ENCODE assay signal across 31 cellular contexts in the genomic region with DNA sequence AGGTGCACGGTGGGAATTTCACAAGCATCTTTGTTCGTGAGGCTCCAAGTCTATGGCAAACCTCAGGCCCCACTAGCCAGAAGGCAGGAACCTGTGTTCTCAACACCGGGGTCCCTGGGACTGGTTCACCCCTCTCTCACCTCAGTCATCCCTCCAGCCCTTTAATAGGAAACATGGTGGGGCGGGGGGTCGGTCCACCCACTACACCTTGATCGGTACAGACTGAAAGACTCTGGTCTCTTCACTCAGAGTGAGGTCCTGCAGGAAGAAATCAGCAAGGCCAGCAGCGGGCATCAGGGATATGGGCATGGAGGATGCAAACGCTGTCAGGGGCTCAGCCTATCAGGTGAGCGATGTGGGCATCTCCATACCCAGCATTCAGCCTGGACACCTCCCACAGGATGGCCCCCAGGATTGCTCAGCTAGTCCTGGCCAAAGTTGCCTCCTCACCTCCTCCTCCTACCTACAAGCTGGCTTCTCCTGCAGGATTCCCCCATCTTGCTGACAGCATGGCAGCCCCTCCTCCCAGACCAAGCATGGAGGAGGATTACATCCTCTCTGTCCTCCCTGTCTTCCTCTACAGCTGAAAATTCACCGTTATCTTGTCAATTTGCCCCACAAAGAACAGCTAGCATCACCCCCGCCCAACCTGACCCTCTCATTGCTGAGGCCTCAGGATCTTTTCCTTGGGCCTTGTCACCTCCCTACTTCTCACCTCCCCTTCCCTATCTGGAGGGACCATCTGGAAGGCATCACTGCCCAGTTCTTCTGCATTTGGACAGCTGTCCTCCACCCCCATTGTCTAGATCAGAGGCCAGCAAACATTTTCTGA. TPM values are rescaled to one million over a fixed set of nuclear protein-coding genes. Genes with fewer than 3 reads are reported as not detected.
"Had no signal": no experiment of that assay in that cellular context is flagged by ENCODE, and none has a peak within 500 bp of the region (broad histone marks: within the 10 kb centered on the region; RNA-seq: fewer than 3 reads in every experiment).

No MANE protein-coding gene starts in this region.

- H3K4me1 Mint-ChIP-seq: activated CD4-positive, alpha-beta T cell treated with anti-CD3 and anti-CD28 coated beads, Interleukin-2, amount 10 ng/mL, durations not matched to agents 24 days and 14 days; activated naive CD4-positive, alpha-beta T cell treated with anti-CD3 and anti-CD28 coated beads, Interleukin-2, amount 50 U/mL, for 24 hours; endodermal cell; stimulated activated memory B cell treated with anti-CD40 and anti-IgM and Interleukin-4, amounts not matched to agents 10 μg/mL and 1 μg/mL and 100 μg/mL, for 72 hours; stimulated activated naive CD8-positive, alpha-beta T cell treated with anti-CD3 and anti-CD28 coated beads, Interleukin-15, amount 100 ng/mL, for 72 hours had no signal

- H3K9me3 Mint-ChIP-seq: activated CD4-positive, alpha-beta memory T cell treated with anti-CD3 and anti-CD28 coated beads, Interleukin-2, amount 10 ng/mL, durations not matched to agents 7 days and 5 days; activated CD4-positive, alpha-beta T cell treated with anti-CD3 and anti-CD28 coated beads, Interleukin-2, amount 10 ng/mL, durations not matched to agents 24 days and 14 days; activated naive CD4-positive, alpha-beta T cell treated with anti-CD3 and anti-CD28 coated beads, Interleukin-2, amount 50 U/mL, for 24 hours; activated T-helper 2 cell treated with anti-CD3 and anti-CD28 coated beads, Interferon-gamma antibody, Interleukin-2, Interleukin-4, amounts not matched to agents 10 μg/mL and 5 μg/mL and 100 μg/mL, durations not matched to agents 14 hours and 24 hours and 36 hours; dendritic cell treated with granulocyte-macrophage colony-stimulating factor and Interleukin-4, amounts not matched to agents 40 ng/mL and 50 ng/mL, for 4 days; endodermal cell; natural killer cell treated with Interleukin-12 subunit alpha and Interleukin-12 subunit beta and Interleukin-15 and Interleukin-18, amount 100 ng/mL, for 72 hours; stimulated activated memory B cell treated with anti-CD40 and anti-IgM and Interleukin-4, amounts not matched to agents 10 μg/mL and 1 μg/mL and 100 μg/mL, for 72 hours; stimulated activated naive CD8-positive, alpha-beta T cell treated with anti-CD3 and anti-CD28 coated beads, Interleukin-15, amount 100 ng/mL, for 72 hours; T-cell had no signal

- H3K4me2 ChIP-seq: smooth muscle cell had no signal

- H3K9me3 ChIP-seq: breast epithelium, heart right ventricle, left ventricle myocardium inferior, sigmoid colon, thyroid gland had no signal

- H3K4me3 ChIP-seq: breast epithelium, heart right ventricle, left ventricle myocardium inferior, lung, sigmoid colon, smooth muscle cell, thyroid gland had no signal

- DNase-seq: activated CD4-positive, alpha-beta memory T cell treated with anti-CD3 and anti-CD28 coated beads, Interleukin-2, amount 10 ng/mL, durations not matched to agents 7 days and 5 days; activated CD4-positive, alpha-beta T cell treated with anti-CD3 and anti-CD28 coated beads, Interleukin-2, amount 10 ng/mL, durations not matched to agents 24 days and 14 days; activated CD4-positive, CD25-positive, alpha-beta regulatory T cell treated with anti-CD3 and anti-CD28 coated beads, Interleukin-2, amount 50 U/mL, for 72 hours; activated T-cell treated with anti-CD3 and anti-CD28 coated beads, Interleukin-2, amount 50 U/mL, for 48 hours; central memory CD4-positive, alpha-beta T cell; endodermal cell; foreskin fibroblast; heart right ventricle; left ventricle myocardium inferior; mesendoderm; retina; sigmoid colon; stimulated activated CD4-positive, alpha-beta T cell treated with anti-CD3 and anti-CD28 coated beads, Interleukin-1b, Interleukin-23, amount 100 ng/mL, for 48 hours; stimulated activated CD4-positive, alpha-beta T cell treated with anti-CD3 and anti-CD28 coated beads, Interleukin-4, amount 100 ng/mL, for 4 hours; stimulated activated CD8-positive, alpha-beta memory T cell treated with anti-CD3 and anti-CD28 coated beads, Interleukin-4, amount 100 ng/mL, for 48 hours; stimulated activated naive CD8-positive, alpha-beta T cell treated with anti-CD3 and anti-CD28 coated beads, Interleukin-15, amount 100 ng/mL, for 72 hours; substantia nigra; T-cell; thyroid gland had no signal

- H3K36me3 Mint-ChIP-seq: activated naive CD4-positive, alpha-beta T cell treated with anti-CD3 and anti-CD28 coated beads, Interleukin-2, amount 50 U/mL, for 24 hours; natural killer cell treated with Interleukin-12 subunit alpha and Interleukin-12 subunit beta and Interleukin-15 and Interleukin-18, amount 100 ng/mL, for 72 hours; stimulated activated memory B cell treated with anti-CD40 and anti-IgM and Interleukin-4, amounts not matched to agents 10 μg/mL and 1 μg/mL and 100 μg/mL, for 72 hours; T-cell had no signal

- H3K27ac ChIP-seq: breast epithelium, heart right ventricle, left ventricle myocardium inferior, sigmoid colon, thyroid gland had no signal

- H3K27ac Mint-ChIP-seq: activated CD4-positive, alpha-beta memory T cell treated with anti-CD3 and anti-CD28 coated beads, Interleukin-2, amount 10 ng/mL, durations not matched to agents 7 days and 5 days; activated CD4-positive, alpha-beta T cell treated with anti-CD3 and anti-CD28 coated beads, Interleukin-2, amount 10 ng/mL, durations not matched to agents 24 days and 14 days; activated naive CD4-positive, alpha-beta T cell treated with anti-CD3 and anti-CD28 coated beads, Interleukin-2, amount 50 U/mL, for 24 hours; activated T-helper 2 cell treated with anti-CD3 and anti-CD28 coated beads, Interferon-gamma antibody, Interleukin-2, Interleukin-4, amounts not matched to agents 10 μg/mL and 5 μg/mL and 100 μg/mL, durations not matched to agents 14 hours and 24 hours and 36 hours; dendritic cell treated with granulocyte-macrophage colony-stimulating factor and Interleukin-4, amounts not matched to agents 40 ng/mL and 50 ng/mL, for 4 days; endodermal cell; natural killer cell treated with Interleukin-12 subunit alpha and Interleukin-12 subunit beta and Interleukin-15 and Interleukin-18, amount 100 ng/mL, for 72 hours; progenitor cell of endocrine pancreas; stimulated activated memory B cell treated with anti-CD40 and anti-IgM and Interleukin-4, amounts not matched to agents 10 μg/mL and 1 μg/mL and 100 μg/mL, for 72 hours; T-cell had no signal

- H3K36me3 ChIP-seq: breast epithelium, heart right ventricle, left ventricle myocardium inferior, sigmoid colon, thyroid gland had no signal

- ATAC-seq: esophagus mucosa; heart right ventricle; natural killer cell treated with Interleukin-12 subunit alpha and Interleukin-12 subunit beta and Interleukin-15 and Interleukin-18, amount 100 ng/mL, for 72 hours; stimulated activated memory B cell treated with anti-CD40 and anti-IgM and Interleukin-4, amounts not matched to agents 10 μg/mL and 1 μg/mL and 100 μg/mL, for 72 hours; stimulated activated naive CD8-positive, alpha-beta T cell treated with anti-CD3 and anti-CD28 coated beads, Interleukin-15, amount 100 ng/mL, for 72 hours; T-cell had no signal

- H3K4me3 Mint-ChIP-seq: activated CD4-positive, alpha-beta memory T cell treated with anti-CD3 and anti-CD28 coated beads, Interleukin-2, amount 10 ng/mL, durations not matched to agents 7 days and 5 days; activated CD4-positive, alpha-beta T cell treated with anti-CD3 and anti-CD28 coated beads, Interleukin-2, amount 10 ng/mL, durations not matched to agents 24 days and 14 days; activated naive CD4-positive, alpha-beta T cell treated with anti-CD3 and anti-CD28 coated beads, Interleukin-2, amount 50 U/mL, for 24 hours; dendritic cell treated with granulocyte-macrophage colony-stimulating factor and Interleukin-4, amounts not matched to agents 40 ng/mL and 50 ng/mL, for 4 days; endodermal cell; natural killer cell treated with Interleukin-12 subunit alpha and Interleukin-12 subunit beta and Interleukin-15 and Interleukin-18, amount 100 ng/mL, for 72 hours; stimulated activated memory B cell treated with anti-CD40 and anti-IgM and Interleukin-4, amounts not matched to agents 10 μg/mL and 1 μg/mL and 100 μg/mL, for 72 hours; stimulated activated naive CD8-positive, alpha-beta T cell treated with anti-CD3 and anti-CD28 coated beads, Interleukin-15, amount 100 ng/mL, for 72 hours; T-cell had no signal

- H3K4me1 ChIP-seq: breast epithelium, left ventricle myocardium inferior, sigmoid colon, thyroid gland had no signal

RNA-seq across cellular contexts. Expression of gene CD33, which starts 37.3 kb away (rescaled TPM):
- total RNA-seq: endodermal cell, osteoblast, progenitor cell of endocrine pancreas, smooth muscle cell had no signal
- polyA plus RNA-seq: smooth muscle cell had no signal

RNA-seq across cellular contexts. Expression of gene SIGLEC7, which starts 45.5 kb away (rescaled TPM):
- total RNA-seq: activated CD4-positive, alpha-beta memory T cell treated with anti-CD3 and anti-CD28 coated beads, Interleukin-2, amount 10 ng/mL, durations not matched to agents 7 days and 5 days; activated CD4-positive, alpha-beta T cell treated with anti-CD3 and anti-CD28 coated beads, Interleukin-2, amount 10 ng/mL, durations not matched to agents 24 days and 14 days; activated T-helper 2 cell treated with anti-CD3 and anti-CD28 coated beads, Interferon-gamma antibody, Interleukin-2, Interleukin-4, amounts not matched to agents 10 μg/mL and 5 μg/mL and 100 μg/mL, durations not matched to agents 14 hours and 24 hours and 36 hours; endodermal cell; osteoblast; progenitor cell of endocrine pancreas; smooth muscle cell; T-helper 2 cell treated with Interferon-gamma antibody and Interleukin-4, amounts not matched to agents 100 ng/mL and 5 ng/mL, for 36 hours had no signal
- polyA plus RNA-seq: smooth muscle cell had no signal
